ENCODE assay signal across 1 cellular context in the genomic region with DNA sequence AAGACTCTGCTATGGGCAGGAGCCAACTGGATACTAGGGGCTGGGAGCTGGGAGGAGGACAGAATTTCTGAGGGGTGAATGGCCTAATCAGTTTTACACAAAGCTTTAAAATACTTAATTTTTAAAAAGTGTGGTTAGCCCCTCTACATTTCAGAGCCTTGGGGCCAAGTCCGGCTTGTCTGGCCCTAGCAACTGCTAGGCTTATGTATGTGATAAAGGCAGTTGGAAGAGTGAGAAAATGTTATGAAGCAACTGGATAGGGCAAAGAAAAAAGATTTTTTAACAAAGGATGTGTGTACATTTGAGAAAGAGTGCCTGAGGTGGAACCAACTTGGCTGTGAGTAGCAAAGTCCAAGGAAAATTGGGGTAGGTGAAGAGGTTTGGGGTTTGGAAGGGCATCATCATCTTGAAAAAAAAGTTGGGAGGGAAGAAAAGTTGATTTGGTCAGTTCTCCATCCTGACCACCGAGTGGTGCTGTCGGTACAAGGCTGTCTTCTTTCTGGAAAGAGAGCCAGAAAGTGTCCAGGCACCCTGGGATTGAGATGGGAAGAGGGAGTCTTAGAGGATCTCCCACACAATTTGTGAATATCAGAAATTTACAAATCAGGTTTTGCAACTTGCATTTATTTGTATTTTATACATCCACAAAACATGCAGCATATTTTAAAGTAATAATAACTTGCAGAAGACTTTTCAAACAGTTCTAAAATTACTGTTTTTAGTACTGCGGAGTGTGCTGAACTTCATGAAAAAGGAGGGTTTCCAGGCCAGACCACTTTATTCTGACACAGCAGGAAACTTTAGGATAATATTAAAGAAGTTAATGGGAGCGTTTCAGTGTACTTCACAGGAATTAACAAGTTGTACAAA.
TF ChIP-seq lines count a peak whose summit lies in the region.

No MANE protein-coding gene starts in this region.

TF ChIP-seq in HCT116, 20 proteins besides CTCF, POLR2A, EP300 and RAD21 (continued from another document):
- TF ChIP-seq, protein P1, sequence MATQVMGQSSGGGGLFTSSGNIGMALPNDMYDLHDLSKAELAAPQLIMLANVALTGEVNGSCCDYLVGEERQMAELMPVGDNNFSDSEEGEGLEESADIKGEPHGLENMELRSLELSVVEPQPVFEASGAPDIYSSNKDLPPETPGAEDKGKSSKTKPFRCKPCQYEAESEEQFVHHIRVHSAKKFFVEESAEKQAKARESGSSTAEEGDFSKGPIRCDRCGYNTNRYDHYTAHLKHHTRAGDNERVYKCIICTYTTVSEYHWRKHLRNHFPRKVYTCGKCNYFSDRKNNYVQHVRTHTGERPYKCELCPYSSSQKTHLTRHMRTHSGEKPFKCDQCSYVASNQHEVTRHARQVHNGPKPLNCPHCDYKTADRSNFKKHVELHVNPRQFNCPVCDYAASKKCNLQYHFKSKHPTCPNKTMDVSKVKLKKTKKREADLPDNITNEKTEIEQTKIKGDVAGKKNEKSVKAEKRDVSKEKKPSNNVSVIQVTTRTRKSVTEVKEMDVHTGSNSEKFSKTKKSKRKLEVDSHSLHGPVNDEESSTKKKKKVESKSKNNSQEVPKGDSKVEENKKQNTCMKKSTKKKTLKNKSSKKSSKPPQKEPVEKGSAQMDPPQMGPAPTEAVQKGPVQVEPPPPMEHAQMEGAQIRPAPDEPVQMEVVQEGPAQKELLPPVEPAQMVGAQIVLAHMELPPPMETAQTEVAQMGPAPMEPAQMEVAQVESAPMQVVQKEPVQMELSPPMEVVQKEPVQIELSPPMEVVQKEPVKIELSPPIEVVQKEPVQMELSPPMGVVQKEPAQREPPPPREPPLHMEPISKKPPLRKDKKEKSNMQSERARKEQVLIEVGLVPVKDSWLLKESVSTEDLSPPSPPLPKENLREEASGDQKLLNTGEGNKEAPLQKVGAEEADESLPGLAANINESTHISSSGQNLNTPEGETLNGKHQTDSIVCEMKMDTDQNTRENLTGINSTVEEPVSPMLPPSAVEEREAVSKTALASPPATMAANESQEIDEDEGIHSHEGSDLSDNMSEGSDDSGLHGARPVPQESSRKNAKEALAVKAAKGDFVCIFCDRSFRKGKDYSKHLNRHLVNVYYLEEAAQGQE (IDR thresholded peaks at IDR 0.05; ENCODE audit: low read depth) = no peak
- TF ChIP-seq, protein P2, sequence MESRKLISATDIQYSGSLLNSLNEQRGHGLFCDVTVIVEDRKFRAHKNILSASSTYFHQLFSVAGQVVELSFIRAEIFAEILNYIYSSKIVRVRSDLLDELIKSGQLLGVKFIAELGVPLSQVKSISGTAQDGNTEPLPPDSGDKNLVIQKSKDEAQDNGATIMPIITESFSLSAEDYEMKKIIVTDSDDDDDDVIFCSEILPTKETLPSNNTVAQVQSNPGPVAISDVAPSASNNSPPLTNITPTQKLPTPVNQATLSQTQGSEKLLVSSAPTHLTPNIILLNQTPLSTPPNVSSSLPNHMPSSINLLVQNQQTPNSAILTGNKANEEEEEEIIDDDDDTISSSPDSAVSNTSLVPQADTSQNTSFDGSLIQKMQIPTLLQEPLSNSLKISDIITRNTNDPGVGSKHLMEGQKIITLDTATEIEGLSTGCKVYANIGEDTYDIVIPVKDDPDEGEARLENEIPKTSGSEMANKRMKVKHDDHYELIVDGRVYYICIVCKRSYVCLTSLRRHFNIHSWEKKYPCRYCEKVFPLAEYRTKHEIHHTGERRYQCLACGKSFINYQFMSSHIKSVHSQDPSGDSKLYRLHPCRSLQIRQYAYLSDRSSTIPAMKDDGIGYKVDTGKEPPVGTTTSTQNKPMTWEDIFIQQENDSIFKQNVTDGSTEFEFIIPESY (IDR thresholded peaks at IDR 0.05; ENCODE audit: extremely low read depth, insufficient replicate concordance, low read length) = no peak
